ENCODE assay signal across 8 cellular contexts in the genomic region with DNA sequence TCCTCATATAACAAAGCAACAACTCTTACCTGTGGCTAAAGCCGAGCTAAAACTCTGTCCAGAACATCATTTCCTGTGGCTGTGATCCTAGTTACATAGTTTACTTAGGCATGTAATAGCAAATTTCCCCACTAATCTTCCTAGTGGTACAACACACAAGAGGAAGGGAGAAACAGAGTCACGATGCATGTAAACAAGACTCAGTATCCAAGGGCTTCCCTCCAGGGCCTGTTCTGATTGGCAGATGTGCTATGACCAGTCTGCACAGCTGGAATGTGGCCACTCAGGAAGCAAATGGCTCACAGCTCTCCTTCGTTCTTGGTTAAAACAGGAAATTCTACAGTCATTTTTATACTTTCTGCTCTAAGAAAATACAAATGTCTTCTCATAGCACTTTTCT. TPM values are rescaled to one million over a fixed set of nuclear protein-coding genes. Genes with fewer than 3 reads are reported as not detected.
DNase-seq lines count a peak whose midpoint lies in the region; ATAC-seq and TF ChIP-seq lines count a peak whose summit lies in the region.

No MANE protein-coding gene starts in this region.

- H3K36me3 ChIP-seq in lower lobe of right lung (no peaks in the 10 kb centered on the region), suprapubic skin (no peaks in the 10 kb centered on the region)

- H3K4me1 Mint-ChIP-seq in endothelial cell (ENCODE audit: unreplicated experiment) = peaks cover 30% of the 10 kb centered on the region
- no peaks in the 10 kb centered on the region for H3K4me1 Mint-ChIP-seq in activated T-cell treated with anti-CD3 and anti-CD28 coated beads, Interleukin-2, amount 50 U/mL, for 4 hours (ENCODE audit: low read depth)

- H3K9me3 Mint-ChIP-seq in endothelial cell (ENCODE audit: unreplicated experiment) = no peaks in the 10 kb centered on the region
- no peaks in the 10 kb centered on the region for H3K9me3 Mint-ChIP-seq in activated T-cell treated with anti-CD3 and anti-CD28 coated beads, Interleukin-2, amount 50 U/mL, for 4 hours

- peak in 1 of 2 donors; percentile 3 for TF ChIP-seq POLR2A in suprapubic skin (IDR thresholded peaks at IDR 0.05)

- 8% methylated on average over 3 of the region's 3 CpGs for WGBS in suprapubic skin

- intact Hi-C loops in lower lobe of right lung (cut with DNase I) = no loop called here

- peak; percentile 82 for DNase-seq in LHCN-M2 (ENCODE audit: low read depth)
- DNase-seq in endothelial cell (ENCODE audit: low spot score) = no peak
- DNase-seq in lower lobe of right lung = no peak
- DNase-seq in suprapubic skin (ENCODE audit: low spot score in 2 of 2) = peak; percentile 78 to 83
- no peak for DNase-seq in NCI-H2171 (lab: John Stamatoyannopoulos, UW)
- DNase-seq in NCI-H446 treated with DMSO at 0.1 percent for 48 hours (lab: John Stamatoyannopoulos, UW) = no peak
- no peak for DNase-seq in activated T-cell treated with anti-CD3 and anti-CD28 coated beads, Interleukin-2, amount 50 U/mL, for 4 hours

- H3K4me1 ChIP-seq in lower lobe of right lung = peaks cover 10% of the 10 kb centered on the region
- peaks cover 23% of the 10 kb centered on the region for H3K4me1 ChIP-seq in suprapubic skin

- TF ChIP-seq CTCF in endothelial cell (IDR thresholded peaks at IDR 0.05; ENCODE audit: unreplicated experiment) (no peak), lower lobe of right lung (IDR thresholded peaks at IDR 0.05) (no peak), suprapubic skin (IDR thresholded peaks at IDR 0.05) (no peak)

- H3K4me3 ChIP-seq in lower lobe of right lung = peak overlapping the region; percentile 48
- H3K4me3 ChIP-seq in suprapubic skin = peak overlapping the region; percentile 49

- peaks cover 13% of the 10 kb centered on the region for H3K36me3 Mint-ChIP-seq in endothelial cell (ENCODE audit: low read depth, unreplicated experiment)
- no peaks in the 10 kb centered on the region for H3K36me3 Mint-ChIP-seq in activated T-cell treated with anti-CD3 and anti-CD28 coated beads, Interleukin-2, amount 50 U/mL, for 4 hours (ENCODE audit: insufficient read depth)

- ATAC-seq in lower lobe of right lung = peak; percentile 80 to 83
- no peak for ATAC-seq in HG02642 (IDR thresholded peaks at IDR 0.05; ENCODE audit: poor library complexity, unreplicated experiment)
- ATAC-seq in activated T-cell treated with anti-CD3 and anti-CD28 coated beads, Interleukin-2, amount 50 U/mL, for 4 hours = no peak

- no peaks in the 10 kb centered on the region for H3K27me3 ChIP-seq in lower lobe of right lung (ENCODE audit: low read depth)
- no peaks in the 10 kb centered on the region for H3K27me3 ChIP-seq in suprapubic skin

- no peak overlapping the region for H3K4me3 Mint-ChIP-seq in endothelial cell (ENCODE audit: unreplicated experiment)
- H3K4me3 Mint-ChIP-seq in activated T-cell treated with anti-CD3 and anti-CD28 coated beads, Interleukin-2, amount 50 U/mL, for 4 hours = no peak overlapping the region

- peak overlapping the region; percentile 77 for H3K27ac ChIP-seq in lower lobe of right lung
- peak overlapping the region; percentile 80 for H3K27ac ChIP-seq in suprapubic skin

- no peak for TF ChIP-seq EP300 in suprapubic skin (IDR thresholded peaks at IDR 0.05)

- H3K27ac Mint-ChIP-seq in endothelial cell (ENCODE audit: unreplicated experiment) = peak overlapping the region; percentile 68

- H3K27me3 Mint-ChIP-seq in endothelial cell (ENCODE audit: unreplicated experiment) = peaks cover 3% of the 10 kb centered on the region
- H3K27me3 Mint-ChIP-seq in activated T-cell treated with anti-CD3 and anti-CD28 coated beads, Interleukin-2, amount 50 U/mL, for 4 hours (ENCODE audit: low read depth) = peaks cover 11% of the 10 kb centered on the region

- H3K9me3 ChIP-seq in lower lobe of right lung = no peaks in the 10 kb centered on the region
- H3K9me3 ChIP-seq in suprapubic skin = no peaks in the 10 kb centered on the region

RNA-seq across cellular contexts. Expression of a gene that starts 49.2 kb away (rescaled TPM):
- total RNA-seq in LHCN-M2 (2014; rRNA removed) (not detected in 2 replicates), endothelial cell (ENCODE audit: unreplicated experiment) (not detected), lower lobe of right lung (not detected), suprapubic skin (not detected)
- polyA plus RNA-seq in LHCN-M2 (2012) = not detected
- total RNA-seq in activated T-cell treated with anti-CD3 and anti-CD28 coated beads, Interleukin-2, amount 50 U/mL, for 4 hours = not detected

Comparison
In these comparisons a context has a peak if more than half of its experiments do, and no peak if none do; other contexts are left out.
1. DNase-seq: peak in LHCN-M2 (single experiment) and suprapubic skin (2 of 2); none in endothelial cell (single experiment), lower lobe of right lung (single experiment), NCI-H2171 (single experiment), NCI-H446 treated with DMSO at 0.1 percent for 48 hours (single experiment) and activated T-cell treated with anti-CD3 and anti-CD28 coated beads, Interleukin-2, amount 50 U/mL, for 4 hours (single experiment).
2. ATAC-seq: peak in lower lobe of right lung (2 of 2); none in HG02642 (single experiment) and activated T-cell treated with anti-CD3 and anti-CD28 coated beads, Interleukin-2, amount 50 U/mL, for 4 hours (0 of 2).